Comparison of ENCODE assay signal across 1 cellular context in the genomic region with DNA sequence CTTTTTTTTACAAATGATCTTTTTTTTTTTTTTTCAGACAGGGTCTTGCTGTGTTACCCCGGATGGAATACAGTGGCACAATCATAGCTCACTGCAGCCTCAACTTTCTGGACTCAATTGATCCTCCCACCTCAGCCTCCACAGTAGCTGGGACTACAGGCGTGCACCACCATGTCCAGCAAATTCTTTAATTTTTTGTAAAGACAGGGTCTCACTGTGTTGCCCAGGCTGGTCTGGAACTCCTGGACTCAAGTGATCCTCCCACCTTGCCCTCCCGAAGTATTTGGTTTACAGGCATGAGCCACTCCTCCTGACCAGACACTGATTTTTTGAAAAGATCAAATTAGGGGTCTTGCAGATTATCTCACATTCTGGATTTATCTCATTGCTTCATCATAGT.
TF ChIP-seq lines count a peak whose summit lies in the region.

No MANE protein-coding gene starts in this region.

TF ChIP-seq in HepG2, 621 proteins besides CTCF, POLR2A, EP300 and RAD21:
- TF ChIP-seq, protein P1, sequence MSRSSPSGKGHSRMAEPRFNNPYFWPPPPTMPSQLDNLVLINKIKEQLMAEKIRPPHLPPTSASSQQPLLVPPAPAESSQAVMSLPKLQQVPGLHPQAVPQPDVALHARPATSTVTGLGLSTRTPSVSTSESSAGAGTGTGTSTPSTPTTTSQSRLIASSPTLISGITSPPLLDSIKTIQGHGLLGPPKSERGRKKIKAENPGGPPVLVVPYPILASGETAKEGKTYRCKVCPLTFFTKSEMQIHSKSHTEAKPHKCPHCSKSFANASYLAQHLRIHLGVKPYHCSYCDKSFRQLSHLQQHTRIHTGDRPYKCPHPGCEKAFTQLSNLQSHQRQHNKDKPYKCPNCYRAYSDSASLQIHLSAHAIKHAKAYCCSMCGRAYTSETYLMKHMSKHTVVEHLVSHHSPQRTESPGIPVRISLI (CRISPR knock-in tag; IDR thresholded peaks at IDR 0.05; ENCODE audit: borderline replicate concordance): 0 out of 2 replicates have a peak, but pooled peaks have one; percentile 32
- TF ChIP-seq JDP2 (CRISPR knock-in tag; IDR thresholded peaks at IDR 0.05; ENCODE audit: borderline replicate concordance) (no peak), ADNP (CRISPR knock-in tag; IDR thresholded peaks at IDR 0.05) (no peak), ZC3H4 (CRISPR knock-in tag; IDR thresholded peaks at IDR 0.05; ENCODE audit: borderline replicate concordance) (0 out of 2 replicates have a peak, but pooled peaks have one; percentile 37), ZMYM3 (CRISPR knock-in tag; IDR thresholded peaks at IDR 0.05) (peak; percentile 57; the same call in 1 of the 2 replicates), ZNF770 (CRISPR knock-in tag; IDR thresholded peaks at IDR 0.05) (peak; percentile 79), ZNF253 (CRISPR knock-in tag; IDR thresholded peaks at IDR 0.05; ENCODE audit: borderline replicate concordance) (no peak), ZNF615 (CRISPR knock-in tag; IDR thresholded peaks at IDR 0.05; ENCODE audit: borderline replicate concordance) (no peak), ZNF3 (CRISPR knock-in tag; IDR thresholded peaks at IDR 0.05) (no peak), ZNF121 (CRISPR knock-in tag; IDR thresholded peaks at IDR 0.05) (peak; percentile 90)
- TF ChIP-seq, protein P2, sequence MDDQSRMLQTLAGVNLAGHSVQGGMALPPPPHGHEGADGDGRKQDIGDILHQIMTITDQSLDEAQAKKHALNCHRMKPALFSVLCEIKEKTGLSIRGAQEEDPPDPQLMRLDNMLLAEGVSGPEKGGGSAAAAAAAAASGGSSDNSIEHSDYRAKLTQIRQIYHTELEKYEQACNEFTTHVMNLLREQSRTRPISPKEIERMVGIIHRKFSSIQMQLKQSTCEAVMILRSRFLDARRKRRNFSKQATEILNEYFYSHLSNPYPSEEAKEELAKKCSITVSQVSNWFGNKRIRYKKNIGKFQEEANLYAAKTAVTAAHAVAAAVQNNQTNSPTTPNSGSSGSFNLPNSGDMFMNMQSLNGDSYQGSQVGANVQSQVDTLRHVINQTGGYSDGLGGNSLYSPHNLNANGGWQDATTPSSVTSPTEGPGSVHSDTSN (CRISPR knock-in tag; IDR thresholded peaks at IDR 0.05; ENCODE audit: borderline replicate concordance): no peak
